ENCODE assay signal across 12 cellular contexts in genomic region chr1:8409666-8410065, GRCh38.
DNase-seq lines count a peak whose midpoint lies in the region; ATAC-seq and TF ChIP-seq lines count a peak whose summit lies in the region.
"Had no signal": no experiment of that assay in that cellular context is flagged by ENCODE, and none has a peak within 500 bp of the region (broad histone marks: within the 10 kb centered on the region; RNA-seq: fewer than 3 reads in every experiment).

No MANE protein-coding gene starts in this region.

- no peaks in the 10 kb centered on the region for H3K9me3 Mint-ChIP-seq in dendritic cell treated with granulocyte-macrophage colony-stimulating factor and Interleukin-4, amounts not matched to agents 40 ng/mL and 50 ng/mL, for 4 days
- H3K9me3 Mint-ChIP-seq in naive thymus-derived CD4-positive, alpha-beta T cell, result peaks cover 0 to 4% (median 0%) of the 10 kb centered on the region in 11 donors
- H3K9me3 Mint-ChIP-seq: CD8-positive, alpha-beta T cell had no signal

- H3K36me3 ChIP-seq in right atrium auricular region (peaks cover 53% of the 10 kb centered on the region), vagina (peaks cover 0 to 19% of the 10 kb centered on the region in 2 donors)
- H3K36me3 ChIP-seq in naive thymus-derived CD4-positive, alpha-beta T cell (ENCODE audit: control insufficient read depth in 2 of 3, insufficient read depth in 3 of 3, low read length in 3 of 3), result peaks cover 0 to 13% (median 0%) of the 10 kb centered on the region in 3 experiments

- peaks cover 33% of the 10 kb centered on the region for H3K4me1 Mint-ChIP-seq in dendritic cell treated with granulocyte-macrophage colony-stimulating factor and Interleukin-4, amounts not matched to agents 40 ng/mL and 50 ng/mL, for 4 days (ENCODE audit: low read depth)
- H3K4me1 Mint-ChIP-seq in naive thymus-derived CD4-positive, alpha-beta T cell, result peaks cover 44 to 88% (median 68%) of the 10 kb centered on the region in 7 donors

- no peak overlapping the region for H3K4me3 Mint-ChIP-seq in dendritic cell treated with granulocyte-macrophage colony-stimulating factor and Interleukin-4, amounts not matched to agents 40 ng/mL and 50 ng/mL, for 4 days
- H3K4me3 Mint-ChIP-seq in naive thymus-derived CD4-positive, alpha-beta T cell, result peak overlapping the region in 7 of 10 donors; percentile 3 to 74 (median 61)
- H3K4me3 Mint-ChIP-seq: CD8-positive, alpha-beta T cell had no signal

- no peak for ATAC-seq in left ventricle myocardium superior
- no peak for ATAC-seq in naive thymus-derived CD4-positive, alpha-beta T cell
- ATAC-seq in HG03095 (IDR thresholded peaks at IDR 0.05; ENCODE audit: unreplicated experiment), result no peak

- peak overlapping the region; percentile 32 for H3K27ac Mint-ChIP-seq in dendritic cell treated with granulocyte-macrophage colony-stimulating factor and Interleukin-4, amounts not matched to agents 40 ng/mL and 50 ng/mL, for 4 days
- H3K27ac Mint-ChIP-seq in naive thymus-derived CD4-positive, alpha-beta T cell, result peak overlapping the region in 8 of 9 donors; percentile 7 to 90 (median 83)

- H3K4me1 ChIP-seq in right atrium auricular region (peaks cover 0 to 89% of the 10 kb centered on the region in 2 donors), vagina (peaks cover 88% of the 10 kb centered on the region)
- peaks cover 25 to 44% of the 10 kb centered on the region in 2 donors for H3K4me1 ChIP-seq in naive thymus-derived CD4-positive, alpha-beta T cell (ENCODE audit: control insufficient read depth in 2 of 2, insufficient read depth in 2 of 2, low read length in 2 of 2)

- no peak for TF ChIP-seq CTCF in right atrium auricular region (IDR thresholded peaks at IDR 0.05)
- no peak for TF ChIP-seq CTCF in vagina (IDR thresholded peaks at IDR 0.05)

- peak overlapping the region; percentile 77 to 98 for H3K27ac ChIP-seq in right atrium auricular region
- H3K27ac ChIP-seq in naive thymus-derived CD4-positive, alpha-beta T cell (ENCODE audit: low read depth, low read length), result no peak overlapping the region
- H3K27ac ChIP-seq in vagina, result peak overlapping the region; percentile 99

- intact Hi-C loops in left ventricle myocardium superior (cut with micrococcal nuclease) (loop anchor here (5.0 kb wide), 1 partner anchor 37 kb away; no protein-coding TSS in a partner anchor), vagina (cut with DNase I) (loop anchor here (5.0 kb wide), 1 partner anchor 37 kb away; no protein-coding TSS in a partner anchor)
- intact Hi-C loops in dendritic cell treated with granulocyte-macrophage colony-stimulating factor and Interleukin-4, amounts not matched to agents 40 ng/mL and 50 ng/mL, for 4 days (cut with micrococcal nuclease), result no loop called here
- intact Hi-C loops in naive thymus-derived CD4-positive, alpha-beta T cell (cut with micrococcal nuclease), result loop anchor here (1.0 to 5.0 kb wide), 7 partner anchors 8 to 317 kb away; no protein-coding TSS in a partner anchor

- H3K4me3 ChIP-seq in right atrium auricular region (no peak overlapping the region), vagina (no peak overlapping the region)
- H3K4me3 ChIP-seq in naive thymus-derived CD4-positive, alpha-beta T cell (ENCODE audit: low read length), result no peak overlapping the region

- no peak for TF ChIP-seq POLR2A in vagina (IDR thresholded peaks at IDR 0.05)

- H3K27me3 Mint-ChIP-seq in dendritic cell treated with granulocyte-macrophage colony-stimulating factor and Interleukin-4, amounts not matched to agents 40 ng/mL and 50 ng/mL, for 4 days, result no peaks in the 10 kb centered on the region
- no peaks in the 10 kb centered on the region for H3K27me3 Mint-ChIP-seq in naive thymus-derived CD4-positive, alpha-beta T cell

- H3K27me3 ChIP-seq in right atrium auricular region (no peaks in the 10 kb centered on the region), vagina (no peaks in the 10 kb centered on the region)
- no peaks in the 10 kb centered on the region for H3K27me3 ChIP-seq in naive thymus-derived CD4-positive, alpha-beta T cell (ENCODE audit: control insufficient read depth in 2 of 2, insufficient read depth in 2 of 2, low read length in 2 of 2)

- POLR2A ChIA-PET in naive thymus-derived CD4-positive, alpha-beta T cell (lab: Charles Lee), result interaction anchor here (0.8 to 2.2 kb wide), 5 partner anchors 10 to 469 kb away, joined by 3 to 8 read pairs (median 6); partner anchors contain the start of gene ENO1

- peaks cover 91% of the 10 kb centered on the region for H3K36me3 Mint-ChIP-seq in dendritic cell treated with granulocyte-macrophage colony-stimulating factor and Interleukin-4, amounts not matched to agents 40 ng/mL and 50 ng/mL, for 4 days (ENCODE audit: low read depth)
- H3K36me3 Mint-ChIP-seq in naive thymus-derived CD4-positive, alpha-beta T cell, result peaks cover 0 to 40% (median 21%) of the 10 kb centered on the region in 5 donors

- no peak for DNase-seq in right atrium auricular region (ENCODE audit: low spot score)
- no peak for DNase-seq in left ventricle myocardium superior
- DNase-seq in naive thymus-derived CD4-positive, alpha-beta T cell, result no peak
- no peak for DNase-seq in vagina (ENCODE audit: extremely low spot score in 2 of 2)
- DNase-seq in DMS 273 (lab: John Stamatoyannopoulos, UW; ENCODE audit: unreplicated experiment), result no peak
- DNase-seq in H4 (ENCODE audit: low spot score), result no peak
- DNase-seq: CD8-positive, alpha-beta T cell; hippocampal formation; NCI-H446 treated with DMSO at 0.1 percent for 48 hours; SIG-M5 had no signal

- CTCF ChIA-PET in naive thymus-derived CD4-positive, alpha-beta T cell (lab: Charles Lee), result interaction anchor here (0.6 to 2.6 kb wide), 10 partner anchors 9 to 439 kb away, joined by 3 to 14 read pairs (median 4); no protein-coding TSS in a partner anchor

- H3K9me3 ChIP-seq in right atrium auricular region (no peaks in the 10 kb centered on the region), vagina (no peaks in the 10 kb centered on the region)
- no peaks in the 10 kb centered on the region for H3K9me3 ChIP-seq in naive thymus-derived CD4-positive, alpha-beta T cell (ENCODE audit: control insufficient read depth in 2 of 3, low read length in 3 of 3)
